17 cellular contexts compared by ENCODE assay signal in genomic region chr13:51380269-51380668, GRCh38. TPM values are rescaled to one million over a fixed set of nuclear protein-coding genes. Genes with fewer than 3 reads are reported as not detected.
DNase-seq lines count a peak whose midpoint lies in the region; ATAC-seq and TF ChIP-seq lines count a peak whose summit lies in the region.
"Had no signal": no experiment of that assay in that cellular context is flagged by ENCODE, and none has a peak within 500 bp of the region (broad histone marks: within the 10 kb centered on the region; RNA-seq: fewer than 3 reads in every experiment).

No MANE protein-coding gene starts in this region.

- no peak overlapping the region for H4K8ac ChIP-seq in mesendoderm (ENCODE audit: low read depth, low read length)

- H3K36me3 ChIP-seq in mesendoderm (ENCODE audit: control insufficient read depth, insufficient read depth, low read length): no peaks in the 10 kb centered on the region

- H2BK15ac ChIP-seq in mesendoderm (replicated peaks; ENCODE audit: low read depth): no peak overlapping the region

- no peak for TF ChIP-seq CTCF in astrocyte of the spinal cord (IDR thresholded peaks at IDR 0.05; ENCODE audit: low read depth, low read length)

- H3K27me3 ChIP-seq in mesendoderm (ENCODE audit: insufficient read depth, low read length, poor library complexity): no peaks in the 10 kb centered on the region
- H3K27me3 ChIP-seq: gastroesophageal sphincter had no signal

- in situ Hi-C loops in astrocyte of the spinal cord (cut with HindIII; ENCODE audit: low sequenced_read_pairs): no loop called here

- H2BK120ac ChIP-seq in mesendoderm (ENCODE audit: low read depth, low read length): no peak overlapping the region

- H2BK5ac ChIP-seq in mesendoderm (ENCODE audit: low read length): no peak overlapping the region

- H3K4ac ChIP-seq in mesendoderm (ENCODE audit: low read depth, low read length): no peak overlapping the region

- no peak overlapping the region for H2AK5ac ChIP-seq in mesendoderm (ENCODE audit: low read length)

- no peaks in the 10 kb centered on the region for H3K79me1 ChIP-seq in mesendoderm (ENCODE audit: low read length)

- WGBS in mesendoderm (ENCODE audit: extremely low coverage, insufficient coverage, low lambda C conversion rate): 100% methylated on average over 1 of the region's 4 CpGs

- no peak overlapping the region for H3K9ac ChIP-seq in mesendoderm (ENCODE audit: low read length)

- ATAC-seq in HG02973 (IDR thresholded peaks at IDR 0.05; ENCODE audit: unreplicated experiment): no peak
- no peak for ATAC-seq in HG03159 (IDR thresholded peaks at IDR 0.05; ENCODE audit: unreplicated experiment)
- no peak for ATAC-seq in HG03108 (IDR thresholded peaks at IDR 0.05; ENCODE audit: unreplicated experiment)
- ATAC-seq: activated CD4-positive, CD25-positive, alpha-beta regulatory T cell treated with anti-CD3 and anti-CD28 coated beads, Interleukin-2, amount 50 U/mL, for 24 hours; CD8-positive, alpha-beta T cell; gastroesophageal sphincter; GM23338; psoas muscle had no signal

- no peaks in the 10 kb centered on the region for H3K4me1 ChIP-seq in mesendoderm (ENCODE audit: control insufficient read depth, low read depth, low read length)
- H3K4me1 ChIP-seq: gastroesophageal sphincter, psoas muscle had no signal

- no peak overlapping the region for H4K5ac ChIP-seq in mesendoderm (ENCODE audit: low read length)

- H3K79me2 ChIP-seq in mesendoderm (ENCODE audit: control insufficient read depth, insufficient read depth, low read length): no peaks in the 10 kb centered on the region

- no peak overlapping the region for H3K23ac ChIP-seq in mesendoderm (ENCODE audit: low read length)

- no peak overlapping the region for H3K4me3 ChIP-seq in astrocyte of the spinal cord (ENCODE audit: low read depth, low read length)
- no peak overlapping the region for H3K4me3 ChIP-seq in mesendoderm (ENCODE audit: low read length)
- H3K4me3 ChIP-seq: gastroesophageal sphincter, GM23338, psoas muscle had no signal

- H3K4me2 ChIP-seq in mesendoderm (ENCODE audit: low read length): no peak overlapping the region
- H3K4me2 ChIP-seq: GM23338 had no signal

- no peak overlapping the region for H3K56ac ChIP-seq in mesendoderm (ENCODE audit: low read length)

- H3K27ac ChIP-seq in mesendoderm (ENCODE audit: low read depth, low read length): no peak overlapping the region
- H3K27ac ChIP-seq: gastroesophageal sphincter, psoas muscle had no signal

- H3K18ac ChIP-seq in mesendoderm (ENCODE audit: low read length): no peak overlapping the region

- DNase-seq in Daoy (ENCODE audit: low read depth): peak; percentile 29
- peak; percentile 2 for DNase-seq in NCI-H146 (lab: John Stamatoyannopoulos, UW)
- DNase-seq in astrocyte of the spinal cord (ENCODE audit: low read depth, low spot score): peak; percentile 47
- DNase-seq in kidney tubule cell (ENCODE audit: low spot score): peak; percentile 14
- no peak for DNase-seq in mesendoderm
- DNase-seq: CD8-positive, alpha-beta T cell; cerebellar nuclear complex; psoas muscle had no signal

RNA-seq across cellular contexts. Expression of gene SERPINE3, which starts 40.8 kb away (rescaled TPM):
- total RNA-seq in Daoy (2014; rRNA removed; shearing (Covaris generic)): not detected in 2 replicates
- polyA plus RNA-seq in mesendoderm (2013, experiment 1 of 2): 0.03 TPM
- not detected for polyA plus RNA-seq in mesendoderm (2013, experiment 2 of 2)
- total RNA-seq: CD8-positive, alpha-beta T cell; liver; psoas muscle; SK-MEL-5; subcutaneous adipose tissue had no signal
